In the genomic region with DNA sequence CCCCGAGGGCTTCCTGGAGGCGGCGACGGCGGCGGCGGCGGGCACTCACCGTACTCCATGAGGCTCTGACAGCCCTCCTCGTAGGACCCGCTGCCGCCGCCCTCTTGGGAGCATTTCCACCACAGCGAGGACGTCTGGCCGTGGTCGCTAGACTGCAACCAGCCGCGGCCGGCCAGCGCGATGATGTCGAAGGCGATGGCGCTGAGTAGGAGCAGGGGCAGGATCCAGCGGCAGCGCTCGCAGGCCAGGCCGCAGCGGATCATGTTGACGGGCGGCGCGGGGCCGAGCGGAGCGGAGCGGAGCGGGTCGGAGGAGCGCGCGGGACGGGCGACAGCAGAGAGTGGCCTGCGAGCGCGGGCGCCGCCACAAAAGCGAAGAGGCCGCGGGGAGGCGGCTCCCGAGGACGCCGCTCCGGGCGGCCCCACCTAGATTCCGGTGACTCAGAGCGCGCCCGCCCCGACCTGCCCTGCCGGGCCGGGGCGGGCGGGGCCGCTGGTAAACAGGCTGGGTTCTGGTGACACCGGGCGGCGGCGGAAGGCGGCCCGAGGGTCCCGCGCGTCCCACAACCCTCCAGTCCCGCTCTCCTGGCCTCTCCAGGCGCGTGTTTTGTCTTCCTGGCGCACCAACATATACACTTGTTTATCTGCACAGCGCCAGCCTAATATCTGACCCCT, we compare ENCODE assay signal across 1 cellular context.
TF ChIP-seq lines count a peak whose summit lies in the region.

A gene (minus strand): TSS at position 342 of the 674 bp plus-strand sequence. CDS start 79 bp downstream, at position 263.

TF ChIP-seq in HepG2, 621 proteins besides CTCF, POLR2A, EP300 and RAD21 (continued from another document and continues in another):
- TF ChIP-seq ZNF446 (CRISPR knock-in tag; IDR thresholded peaks at IDR 0.05) = 0 out of 2 replicates have a peak, but pooled peaks have one; percentile 73
- no peak; the same call in 1 of the 2 replicates for TF ChIP-seq LCORL (IDR thresholded peaks at IDR 0.05)
- peak; percentile 69 for TF ChIP-seq LCORL (CRISPR knock-in tag; IDR thresholded peaks at IDR 0.05)
- no peak for TF ChIP-seq ZNF10 (CRISPR knock-in tag; IDR thresholded peaks at IDR 0.05; ENCODE audit: borderline replicate concordance, low read depth)
- peak; percentile 74 for TF ChIP-seq SRY (CRISPR knock-in tag; IDR thresholded peaks at IDR 0.05)
- TF ChIP-seq MTA3 (CRISPR knock-in tag; IDR thresholded peaks at IDR 0.05) = no peak
- peak; percentile 84 for TF ChIP-seq ZMYM4 (CRISPR knock-in tag; IDR thresholded peaks at IDR 0.05)
- no peak for TF ChIP-seq ZNF460 (CRISPR knock-in tag; IDR thresholded peaks at IDR 0.05; ENCODE audit: borderline replicate concordance)
- TF ChIP-seq ZNF343 (CRISPR knock-in tag; IDR thresholded peaks at IDR 0.05) = peak; percentile 93; the same call in 1 of the 2 replicates
- TF ChIP-seq, protein P1, sequence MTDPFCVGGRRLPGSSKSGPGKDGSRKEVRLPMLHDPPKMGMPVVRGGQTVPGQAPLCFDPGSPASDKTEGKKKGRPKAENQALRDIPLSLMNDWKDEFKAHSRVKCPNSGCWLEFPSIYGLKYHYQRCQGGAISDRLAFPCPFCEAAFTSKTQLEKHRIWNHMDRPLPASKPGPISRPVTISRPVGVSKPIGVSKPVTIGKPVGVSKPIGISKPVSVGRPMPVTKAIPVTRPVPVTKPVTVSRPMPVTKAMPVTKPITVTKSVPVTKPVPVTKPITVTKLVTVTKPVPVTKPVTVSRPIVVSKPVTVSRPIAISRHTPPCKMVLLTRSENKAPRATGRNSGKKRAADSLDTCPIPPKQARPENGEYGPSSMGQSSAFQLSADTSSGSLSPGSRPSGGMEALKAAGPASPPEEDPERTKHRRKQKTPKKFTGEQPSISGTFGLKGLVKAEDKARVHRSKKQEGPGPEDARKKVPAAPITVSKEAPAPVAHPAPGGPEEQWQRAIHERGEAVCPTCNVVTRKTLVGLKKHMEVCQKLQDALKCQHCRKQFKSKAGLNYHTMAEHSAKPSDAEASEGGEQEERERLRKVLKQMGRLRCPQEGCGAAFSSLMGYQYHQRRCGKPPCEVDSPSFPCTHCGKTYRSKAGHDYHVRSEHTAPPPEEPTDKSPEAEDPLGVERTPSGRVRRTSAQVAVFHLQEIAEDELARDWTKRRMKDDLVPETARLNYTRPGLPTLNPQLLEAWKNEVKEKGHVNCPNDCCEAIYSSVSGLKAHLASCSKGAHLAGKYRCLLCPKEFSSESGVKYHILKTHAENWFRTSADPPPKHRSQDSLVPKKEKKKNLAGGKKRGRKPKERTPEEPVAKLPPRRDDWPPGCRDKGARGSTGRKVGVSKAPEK (CRISPR knock-in tag; IDR thresholded peaks at IDR 0.05; ENCODE audit: borderline replicate concordance) = 0 out of 2 replicates have a peak, but pooled peaks have one; percentile 18
- no peak for TF ChIP-seq HOXA7 (CRISPR knock-in tag; IDR thresholded peaks at IDR 0.05)
- no peak for TF ChIP-seq ZNF264 (CRISPR knock-in tag; IDR thresholded peaks at IDR 0.05)
- 0 out of 2 replicates have a peak, but pooled peaks have one; percentile 9 for TF ChIP-seq ZSCAN9 (CRISPR knock-in tag; IDR thresholded peaks at IDR 0.05; ENCODE audit: borderline replicate concordance)
- TF ChIP-seq SAFB2 (CRISPR knock-in tag; IDR thresholded peaks at IDR 0.05; ENCODE audit: borderline replicate concordance, low read depth) = no peak; the same call in 1 of the 2 replicates
- TF ChIP-seq ZNF207 (IDR thresholded peaks at IDR 0.05; ENCODE audit: borderline replicate concordance) = no peak
- no peak for TF ChIP-seq HHEX (CRISPR knock-in tag; IDR thresholded peaks at IDR 0.05)
- TF ChIP-seq ZNF629 (CRISPR knock-in tag; conservative IDR thresholded peaks at IDR 0.05) = peak; percentile 16; the same call in 1 of the 2 replicates
- TF ChIP-seq, protein P2, sequence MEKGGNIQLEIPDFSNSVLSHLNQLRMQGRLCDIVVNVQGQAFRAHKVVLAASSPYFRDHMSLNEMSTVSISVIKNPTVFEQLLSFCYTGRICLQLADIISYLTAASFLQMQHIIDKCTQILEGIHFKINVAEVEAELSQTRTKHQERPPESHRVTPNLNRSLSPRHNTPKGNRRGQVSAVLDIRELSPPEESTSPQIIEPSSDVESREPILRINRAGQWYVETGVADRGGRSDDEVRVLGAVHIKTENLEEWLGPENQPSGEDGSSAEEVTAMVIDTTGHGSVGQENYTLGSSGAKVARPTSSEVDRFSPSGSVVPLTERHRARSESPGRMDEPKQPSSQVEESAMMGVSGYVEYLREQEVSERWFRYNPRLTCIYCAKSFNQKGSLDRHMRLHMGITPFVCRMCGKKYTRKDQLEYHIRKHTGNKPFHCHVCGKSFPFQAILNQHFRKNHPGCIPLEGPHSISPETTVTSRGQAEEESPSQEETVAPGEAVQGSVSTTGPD (CRISPR knock-in tag; IDR thresholded peaks at IDR 0.05) = no peak
- 0 out of 2 replicates have a peak, but pooled peaks have one; percentile 26 for TF ChIP-seq ZNF484 (CRISPR knock-in tag; IDR thresholded peaks at IDR 0.05; ENCODE audit: borderline replicate concordance, low read depth)
- TF ChIP-seq, protein P3, sequence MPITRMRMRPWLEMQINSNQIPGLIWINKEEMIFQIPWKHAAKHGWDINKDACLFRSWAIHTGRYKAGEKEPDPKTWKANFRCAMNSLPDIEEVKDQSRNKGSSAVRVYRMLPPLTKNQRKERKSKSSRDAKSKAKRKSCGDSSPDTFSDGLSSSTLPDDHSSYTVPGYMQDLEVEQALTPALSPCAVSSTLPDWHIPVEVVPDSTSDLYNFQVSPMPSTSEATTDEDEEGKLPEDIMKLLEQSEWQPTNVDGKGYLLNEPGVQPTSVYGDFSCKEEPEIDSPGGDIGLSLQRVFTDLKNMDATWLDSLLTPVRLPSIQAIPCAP (CRISPR knock-in tag; IDR thresholded peaks at IDR 0.05; ENCODE audit: low read depth) = no peak
- TF ChIP-seq, protein P4, sequence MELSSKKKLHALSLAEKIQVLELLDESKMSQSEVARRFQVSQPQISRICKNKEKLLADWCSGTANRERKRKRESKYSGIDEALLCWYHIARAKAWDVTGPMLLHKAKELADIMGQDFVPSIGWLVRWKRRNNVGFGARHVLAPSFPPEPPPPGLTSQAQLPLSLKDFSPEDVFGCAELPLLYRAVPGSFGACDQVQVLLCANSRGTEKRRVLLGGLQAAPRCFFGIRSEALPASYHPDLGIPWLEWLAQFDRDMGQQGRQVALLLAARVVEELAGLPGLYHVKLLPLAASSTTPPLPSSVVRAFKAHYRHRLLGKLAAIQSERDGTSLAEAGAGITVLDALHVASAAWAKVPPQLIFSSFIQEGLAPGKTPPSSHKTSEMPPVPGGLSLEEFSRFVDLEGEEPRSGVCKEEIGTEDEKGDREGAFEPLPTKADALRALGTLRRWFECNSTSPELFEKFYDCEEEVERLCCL (CRISPR knock-in tag; IDR thresholded peaks at IDR 0.05; ENCODE audit: borderline replicate concordance) = no peak
- peak; percentile 39; the same call in 1 of the 2 replicates for TF ChIP-seq ZBTB8A (CRISPR knock-in tag; IDR thresholded peaks at IDR 0.05; ENCODE audit: borderline replicate concordance, low read depth)
- TF ChIP-seq, protein P5, sequence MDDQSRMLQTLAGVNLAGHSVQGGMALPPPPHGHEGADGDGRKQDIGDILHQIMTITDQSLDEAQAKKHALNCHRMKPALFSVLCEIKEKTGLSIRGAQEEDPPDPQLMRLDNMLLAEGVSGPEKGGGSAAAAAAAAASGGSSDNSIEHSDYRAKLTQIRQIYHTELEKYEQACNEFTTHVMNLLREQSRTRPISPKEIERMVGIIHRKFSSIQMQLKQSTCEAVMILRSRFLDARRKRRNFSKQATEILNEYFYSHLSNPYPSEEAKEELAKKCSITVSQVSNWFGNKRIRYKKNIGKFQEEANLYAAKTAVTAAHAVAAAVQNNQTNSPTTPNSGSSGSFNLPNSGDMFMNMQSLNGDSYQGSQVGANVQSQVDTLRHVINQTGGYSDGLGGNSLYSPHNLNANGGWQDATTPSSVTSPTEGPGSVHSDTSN (CRISPR knock-in tag; IDR thresholded peaks at IDR 0.05; ENCODE audit: borderline replicate concordance) = no peak
- TF ChIP-seq, protein P6, sequence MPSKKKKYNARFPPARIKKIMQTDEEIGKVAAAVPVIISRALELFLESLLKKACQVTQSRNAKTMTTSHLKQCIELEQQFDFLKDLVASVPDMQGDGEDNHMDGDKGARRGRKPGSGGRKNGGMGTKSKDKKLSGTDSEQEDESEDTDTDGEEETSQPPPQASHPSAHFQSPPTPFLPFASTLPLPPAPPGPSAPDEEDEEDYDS (CRISPR knock-in tag; IDR thresholded peaks at IDR 0.05) = peak; percentile 55; the same call in 1 of the 2 replicates
- no peak for TF ChIP-seq SCMH1 (CRISPR knock-in tag; IDR thresholded peaks at IDR 0.05; ENCODE audit: borderline replicate concordance)
- TF ChIP-seq GATAD1 (CRISPR knock-in tag; IDR thresholded peaks at IDR 0.05) = no peak; the same call in 1 of the 2 replicates
- TF ChIP-seq ZMAT3 (CRISPR knock-in tag; conservative IDR thresholded peaks at IDR 0.05) = peak; percentile 84
- no peak; the same call in 1 of the 2 replicates for TF ChIP-seq ZNF614 (CRISPR knock-in tag; IDR thresholded peaks at IDR 0.05; ENCODE audit: borderline replicate concordance)
- no peak for TF ChIP-seq HMGA1 (CRISPR knock-in tag; conservative IDR thresholded peaks at IDR 0.05)
- TF ChIP-seq MTF2 (CRISPR knock-in tag; IDR thresholded peaks at IDR 0.05; ENCODE audit: borderline replicate concordance) = peak; percentile 71
- TF ChIP-seq REL (CRISPR knock-in tag; conservative IDR thresholded peaks at IDR 0.05) = peak; percentile 71; the same call in 1 of the 2 replicates
- no peak; the same call in 1 of the 2 replicates for TF ChIP-seq HOXA3 (CRISPR knock-in tag; IDR thresholded peaks at IDR 0.05)
- TF ChIP-seq ZBTB7B (CRISPR knock-in tag; IDR thresholded peaks at IDR 0.05) = peak; percentile 60; the same call in 1 of the 2 replicates
- TF ChIP-seq, protein P7, sequence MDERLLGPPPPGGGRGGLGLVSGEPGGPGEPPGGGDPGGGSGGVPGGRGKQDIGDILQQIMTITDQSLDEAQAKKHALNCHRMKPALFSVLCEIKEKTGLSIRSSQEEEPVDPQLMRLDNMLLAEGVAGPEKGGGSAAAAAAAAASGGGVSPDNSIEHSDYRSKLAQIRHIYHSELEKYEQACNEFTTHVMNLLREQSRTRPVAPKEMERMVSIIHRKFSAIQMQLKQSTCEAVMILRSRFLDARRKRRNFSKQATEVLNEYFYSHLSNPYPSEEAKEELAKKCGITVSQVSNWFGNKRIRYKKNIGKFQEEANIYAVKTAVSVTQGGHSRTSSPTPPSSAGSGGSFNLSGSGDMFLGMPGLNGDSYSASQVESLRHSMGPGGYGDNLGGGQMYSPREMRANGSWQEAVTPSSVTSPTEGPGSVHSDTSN (CRISPR knock-in tag; IDR thresholded peaks at IDR 0.05) = no peak
- TF ChIP-seq, protein P8, sequence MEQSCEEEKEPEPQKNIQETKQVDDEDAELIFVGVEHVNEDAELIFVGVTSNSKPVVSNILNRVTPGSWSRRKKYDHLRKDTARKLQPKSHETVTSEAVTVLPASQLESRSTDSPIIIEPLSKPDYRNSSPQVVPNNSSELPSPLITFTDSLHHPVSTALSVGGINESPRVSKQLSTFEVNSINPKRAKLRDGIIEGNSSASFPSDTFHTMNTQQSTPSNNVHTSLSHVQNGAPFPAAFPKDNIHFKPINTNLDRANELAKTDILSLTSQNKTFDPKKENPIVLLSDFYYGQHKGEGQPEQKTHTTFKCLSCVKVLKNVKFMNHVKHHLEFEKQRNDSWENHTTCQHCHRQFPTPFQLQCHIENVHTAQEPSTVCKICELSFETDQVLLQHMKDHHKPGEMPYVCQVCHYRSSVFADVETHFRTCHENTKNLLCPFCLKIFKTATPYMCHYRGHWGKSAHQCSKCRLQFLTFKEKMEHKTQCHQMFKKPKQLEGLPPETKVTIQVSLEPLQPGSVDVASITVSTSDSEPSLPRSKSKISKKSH (CRISPR knock-in tag; IDR thresholded peaks at IDR 0.05; ENCODE audit: borderline replicate concordance) = peak; percentile 73; the same call in 1 of the 2 replicates
- peak; percentile 10; the same call in 1 of the 2 replicates for TF ChIP-seq GABPA (IDR thresholded peaks at IDR 0.05; ENCODE audit: low read depth, low read length)
- TF ChIP-seq GABPA (CRISPR knock-in tag; IDR thresholded peaks at IDR 0.05; ENCODE audit: low read depth) = no peak; the same call in 1 of the 2 replicates
- no peak for TF ChIP-seq MED1 (CRISPR knock-in tag; IDR thresholded peaks at IDR 0.05)
- TF ChIP-seq, protein P9, sequence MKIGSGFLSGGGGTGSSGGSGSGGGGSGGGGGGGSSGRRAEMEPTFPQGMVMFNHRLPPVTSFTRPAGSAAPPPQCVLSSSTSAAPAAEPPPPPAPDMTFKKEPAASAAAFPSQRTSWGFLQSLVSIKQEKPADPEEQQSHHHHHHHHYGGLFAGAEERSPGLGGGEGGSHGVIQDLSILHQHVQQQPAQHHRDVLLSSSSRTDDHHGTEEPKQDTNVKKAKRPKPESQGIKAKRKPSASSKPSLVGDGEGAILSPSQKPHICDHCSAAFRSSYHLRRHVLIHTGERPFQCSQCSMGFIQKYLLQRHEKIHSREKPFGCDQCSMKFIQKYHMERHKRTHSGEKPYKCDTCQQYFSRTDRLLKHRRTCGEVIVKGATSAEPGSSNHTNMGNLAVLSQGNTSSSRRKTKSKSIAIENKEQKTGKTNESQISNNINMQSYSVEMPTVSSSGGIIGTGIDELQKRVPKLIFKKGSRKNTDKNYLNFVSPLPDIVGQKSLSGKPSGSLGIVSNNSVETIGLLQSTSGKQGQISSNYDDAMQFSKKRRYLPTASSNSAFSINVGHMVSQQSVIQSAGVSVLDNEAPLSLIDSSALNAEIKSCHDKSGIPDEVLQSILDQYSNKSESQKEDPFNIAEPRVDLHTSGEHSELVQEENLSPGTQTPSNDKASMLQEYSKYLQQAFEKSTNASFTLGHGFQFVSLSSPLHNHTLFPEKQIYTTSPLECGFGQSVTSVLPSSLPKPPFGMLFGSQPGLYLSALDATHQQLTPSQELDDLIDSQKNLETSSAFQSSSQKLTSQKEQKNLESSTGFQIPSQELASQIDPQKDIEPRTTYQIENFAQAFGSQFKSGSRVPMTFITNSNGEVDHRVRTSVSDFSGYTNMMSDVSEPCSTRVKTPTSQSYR (CRISPR knock-in tag; IDR thresholded peaks at IDR 0.05; ENCODE audit: borderline replicate concordance) = peak; percentile 48; the same call in 1 of the 2 replicates
- TF ChIP-seq, protein P10, sequence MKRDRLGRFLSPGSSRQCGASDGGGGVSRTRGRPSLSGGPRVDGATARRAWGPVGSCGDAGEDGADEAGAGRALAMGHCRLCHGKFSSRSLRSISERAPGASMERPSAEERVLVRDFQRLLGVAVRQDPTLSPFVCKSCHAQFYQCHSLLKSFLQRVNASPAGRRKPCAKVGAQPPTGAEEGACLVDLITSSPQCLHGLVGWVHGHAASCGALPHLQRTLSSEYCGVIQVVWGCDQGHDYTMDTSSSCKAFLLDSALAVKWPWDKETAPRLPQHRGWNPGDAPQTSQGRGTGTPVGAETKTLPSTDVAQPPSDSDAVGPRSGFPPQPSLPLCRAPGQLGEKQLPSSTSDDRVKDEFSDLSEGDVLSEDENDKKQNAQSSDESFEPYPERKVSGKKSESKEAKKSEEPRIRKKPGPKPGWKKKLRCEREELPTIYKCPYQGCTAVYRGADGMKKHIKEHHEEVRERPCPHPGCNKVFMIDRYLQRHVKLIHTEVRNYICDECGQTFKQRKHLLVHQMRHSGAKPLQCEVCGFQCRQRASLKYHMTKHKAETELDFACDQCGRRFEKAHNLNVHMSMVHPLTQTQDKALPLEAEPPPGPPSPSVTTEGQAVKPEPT (CRISPR knock-in tag; IDR thresholded peaks at IDR 0.05; ENCODE audit: low read depth) = 0 out of 2 replicates have a peak, but pooled peaks have one; percentile 45
- TF ChIP-seq, protein P11, sequence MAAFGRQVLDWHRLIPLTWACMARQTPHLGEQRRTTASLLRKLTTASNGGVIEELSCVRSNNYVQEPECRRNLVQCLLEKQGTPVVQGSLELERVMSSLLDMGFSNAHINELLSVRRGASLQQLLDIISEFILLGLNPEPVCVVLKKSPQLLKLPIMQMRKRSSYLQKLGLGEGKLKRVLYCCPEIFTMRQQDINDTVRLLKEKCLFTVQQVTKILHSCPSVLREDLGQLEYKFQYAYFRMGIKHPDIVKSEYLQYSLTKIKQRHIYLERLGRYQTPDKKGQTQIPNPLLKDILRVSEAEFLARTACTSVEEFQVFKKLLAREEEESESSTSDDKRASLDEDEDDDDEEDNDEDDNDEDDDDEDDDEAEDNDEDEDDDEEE (CRISPR knock-in tag; IDR thresholded peaks at IDR 0.05) = peak; percentile 73
